Comparison of ENCODE assay signal across 19 cellular contexts in genomic region chr4:145069361-145069760, GRCh38. TPM values are rescaled to one million over a fixed set of nuclear protein-coding genes. Genes with fewer than 3 reads are reported as not detected.
DNase-seq lines count a peak whose midpoint lies in the region; ATAC-seq, FAIRE-seq and TF ChIP-seq lines count a peak whose summit lies in the region.
"Had no signal": no experiment of that assay in that cellular context is flagged by ENCODE, and none has a peak within 500 bp of the region (broad histone marks: within the 10 kb centered on the region; RNA-seq: fewer than 3 reads in every experiment).

No MANE protein-coding gene starts in this region.

- H3K9me1 ChIP-seq in keratinocyte (ENCODE audit: control insufficient read depth, extremely low read depth, insufficient read depth, low read length): no peaks in the 10 kb centered on the region

- H3K27ac ChIP-seq in keratinocyte (ENCODE audit: control insufficient read depth, insufficient read depth, low read length): no peak overlapping the region
- H3K27ac ChIP-seq: left ventricle myocardium inferior had no signal

- no peaks in the 10 kb centered on the region for H4K20me1 ChIP-seq in keratinocyte (ENCODE audit: control insufficient read depth, extremely low read depth, insufficient read depth, low read length)

- no peak overlapping the region for H3K4me3 Mint-ChIP-seq in T-helper 17 cell
- H3K4me3 Mint-ChIP-seq: activated T-cell treated with anti-CD3 and anti-CD28 coated beads, Interleukin-2, amount 50 U/mL, for 24 hours; CD8-positive, alpha-beta memory T cell had no signal

- no peaks in the 10 kb centered on the region for H3K36me3 ChIP-seq in bronchial epithelial cell (ENCODE audit: control insufficient read depth, insufficient read depth, low read length)
- H3K36me3 ChIP-seq in keratinocyte (ENCODE audit: control insufficient read depth in 2 of 2, extremely low read depth in 1 of 2, insufficient read depth in 2 of 2, low read length in 2 of 2): no peaks in the 10 kb centered on the region
- H3K36me3 ChIP-seq: left ventricle myocardium inferior had no signal

- no peaks in the 10 kb centered on the region for H3K27me3 Mint-ChIP-seq in T-helper 17 cell
- H3K27me3 Mint-ChIP-seq: activated T-cell treated with anti-CD3 and anti-CD28 coated beads, Interleukin-2, amount 50 U/mL, for 24 hours had no signal

- DNase-seq in AG20443 (ENCODE audit: low spot score): peak; percentile 30
- peak; percentile 66 for DNase-seq in LHCN-M2 (ENCODE audit: low read depth)
- peak; percentile 73 for DNase-seq in bronchial epithelial cell (ENCODE audit: low read depth)
- DNase-seq in keratinocyte (ENCODE audit: low read depth, low spot score): no peak
- DNase-seq in stimulated activated CD4-positive, alpha-beta T cell treated with anti-CD3 and anti-CD28 coated beads, Interleukin-2, amount 100 ng/mL, for 24 hours: no peak
- no peak for DNase-seq in activated CD4-positive, CD25-positive, alpha-beta regulatory T cell (lab: John Stamatoyannopoulos, UW)
- no peak for DNase-seq in T-helper 17 cell
- DNase-seq: activated CD4-positive, alpha-beta T cell treated with anti-CD3 and anti-CD28 coated beads, Interleukin-2, amount 50 U/mL, for 4 hours; activated naive CD4-positive, alpha-beta T cell treated with anti-CD3 and anti-CD28 coated beads, Interleukin-2, amount 50 U/mL, for 16 hours; activated T-cell treated with anti-CD3 and anti-CD28 coated beads, Interleukin-2, amount 50 U/mL, for 24 hours; CD8-positive, alpha-beta memory T cell; left ventricle myocardium inferior; NCI-H2107; occipital lobe; OCI-M1 had no signal

- peaks cover 5% of the 10 kb centered on the region for H3K79me2 ChIP-seq in keratinocyte (ENCODE audit: control insufficient read depth, insufficient read depth, low read length)

- H3K4me3 ChIP-seq in bronchial epithelial cell (ENCODE audit: low read depth, low read length): no peak overlapping the region
- no peak overlapping the region for H3K4me3 ChIP-seq in keratinocyte (ENCODE audit: control insufficient read depth in 2 of 3, extremely low read depth in 1 of 3, insufficient read depth in 2 of 3, low read depth in 1 of 3, low read length in 3 of 3)
- H3K4me3 ChIP-seq: left ventricle myocardium inferior had no signal

- no peak for TF ChIP-seq CTCF in bronchial epithelial cell (IDR thresholded peaks at IDR 0.05; ENCODE audit: insufficient read depth, low read length, severe bottlenecking)
- TF ChIP-seq CTCF in keratinocyte (optimal IDR thresholded peaks at IDR 0.05 in 1 of 3, IDR thresholded peaks at IDR 0.05 in 1 of 3, conservative IDR thresholded peaks at IDR 0.05 in 1 of 3; ENCODE audit: extremely low read depth in 1 of 3, insufficient read depth in 2 of 3, low read length in 3 of 3): no peak

- H3K4me2 ChIP-seq in keratinocyte (ENCODE audit: control insufficient read depth, extremely low read depth, insufficient read depth, low read depth, low read length): no peak overlapping the region

- no peaks in the 10 kb centered on the region for H3K36me3 Mint-ChIP-seq in T-helper 17 cell (ENCODE audit: low read depth)

- H3K9ac ChIP-seq in keratinocyte (ENCODE audit: control insufficient read depth, extremely low read depth, insufficient read depth, low read length): no peak overlapping the region

- no peak overlapping the region for H3K27ac Mint-ChIP-seq in T-helper 17 cell
- H3K27ac Mint-ChIP-seq: activated T-cell treated with anti-CD3 and anti-CD28 coated beads, Interleukin-2, amount 50 U/mL, for 24 hours had no signal

- FAIRE-seq in bronchial epithelial cell (lab: Jason Lieb, UNC) (no peak), keratinocyte (lab: Jason Lieb, UNC) (peak; percentile 69)
- FAIRE-seq: TTC549, urothelium cell line had no signal

- peaks cover 18% of the 10 kb centered on the region for H3K4me1 Mint-ChIP-seq in T-helper 17 cell

- ATAC-seq in T-helper 17 cell (no peak), GM21576 (IDR thresholded peaks at IDR 0.05; ENCODE audit: unreplicated experiment) (no peak)
- ATAC-seq: sciatic nerve had no signal

- H3K9me3 ChIP-seq in keratinocyte (ENCODE audit: control insufficient read depth, low read depth, low read length) (no peaks in the 10 kb centered on the region), T-helper 17 cell (ENCODE audit: control insufficient read depth, low read length, poor library complexity, severe bottlenecking) (no peaks in the 10 kb centered on the region)
- H3K9me3 ChIP-seq: left ventricle myocardium inferior had no signal

- H2AFZ ChIP-seq in keratinocyte (ENCODE audit: control insufficient read depth, low read length): no peak overlapping the region

- H3K27me3 ChIP-seq in bronchial epithelial cell (ENCODE audit: control insufficient read depth, insufficient read depth, low read length) (no peaks in the 10 kb centered on the region), keratinocyte (ENCODE audit: control insufficient read depth, extremely low read depth, insufficient read depth, low read length) (no peaks in the 10 kb centered on the region)

- peaks cover 6% of the 10 kb centered on the region for H3K4me1 ChIP-seq in keratinocyte (ENCODE audit: control insufficient read depth, extremely low read depth, insufficient read depth, low read length)

- dilution Hi-C loops in keratinocyte (cut with MboI; ENCODE audit: extremely low pct_ligation_motif_present, low sequenced_read_pairs): no loop called here

RNA-seq across cellular contexts. Expression of gene ANAPC10, which starts 28.6 kb away (rescaled TPM):
- total RNA-seq in LHCN-M2 (2014; rRNA removed): 26.2 and 41.6 TPM in 2 replicates
- polyA plus RNA-seq in LHCN-M2 (2012): 11.9 TPM
- total RNA-seq in bronchial epithelial cell: 27.1 and 27.4 TPM in 2 replicates
- polyA plus RNA-seq in keratinocyte: 22.1 to 34.3 TPM (median 29.5 TPM) in 3 replicates
- 26.3 TPM for polyA plus RNA-seq in keratinocyte (2011; ENCODE audit: low read depth)
- polyA plus RNA-seq in keratinocyte (2011; cell fraction: cytosol; rRNA removed): 21.6 and 40.7 TPM in 2 replicates
- 22.1 and 25.8 TPM in 2 replicates for polyA plus RNA-seq in keratinocyte (2011; cell fraction: nucleus; rRNA removed)
- polyA plus RNA-seq in keratinocyte (2012; ENCODE audit: low replicate concordance): 13.3 and 16.5 TPM in 2 replicates
- polyA minus RNA-seq in keratinocyte: 6.4 to 24.9 TPM (median 15.6 TPM) in 3 replicates
- 8.2 TPM for polyA minus RNA-seq in keratinocyte (2011; cell fraction: cytosol; rRNA and poly(A)+ RNA removed)
- 11.0 and 19.1 TPM in 2 replicates for polyA minus RNA-seq in keratinocyte (2011; cell fraction: nucleus; rRNA and poly(A)+ RNA removed)
- total RNA-seq in T-helper 17 cell: 10 to 100 TPM; 22.2 to 22.7 TPM

RNA-seq across cellular contexts. Expression of gene ABCE1, which starts 28.8 kb away (rescaled TPM):
- total RNA-seq in LHCN-M2 (2014; rRNA removed) (183 and 197 TPM in 2 replicates), bronchial epithelial cell (96.0 and 186 TPM in 2 replicates), T-helper 17 cell (10 to 100 TPM; 39.6 to 43.4 TPM)
- polyA plus RNA-seq in LHCN-M2 (2012): 37.9 TPM
- polyA plus RNA-seq in keratinocyte: 79.8 to 116 TPM (median 110 TPM) in 3 replicates
- 79.8 TPM for polyA plus RNA-seq in keratinocyte (2011; ENCODE audit: low read depth)
- 80.3 and 165 TPM in 2 replicates for polyA plus RNA-seq in keratinocyte (2011; cell fraction: cytosol; rRNA removed)
- polyA plus RNA-seq in keratinocyte (2011; cell fraction: nucleus; rRNA removed): 128 and 142 TPM in 2 replicates
- 68.5 and 95.6 TPM in 2 replicates for polyA plus RNA-seq in keratinocyte (2012; ENCODE audit: low replicate concordance)
- polyA minus RNA-seq in keratinocyte: 37.9 to 189 TPM (median 128 TPM) in 3 replicates
- polyA minus RNA-seq in keratinocyte (2011; cell fraction: cytosol; rRNA and poly(A)+ RNA removed): 55.2 TPM
- 54.6 and 99.1 TPM in 2 replicates for polyA minus RNA-seq in keratinocyte (2011; cell fraction: nucleus; rRNA and poly(A)+ RNA removed)

Comparison
In these comparisons a context has a peak if more than half of its experiments do, and no peak if none do; other contexts are left out.
1. DNase-seq: peak in AG20443 (single experiment), LHCN-M2 (single experiment) and bronchial epithelial cell (single experiment); none in keratinocyte (single experiment), stimulated activated CD4-positive, alpha-beta T cell treated with anti-CD3 and anti-CD28 coated beads, Interleukin-2, amount 100 ng/mL, for 24 hours (0 of 2), activated CD4-positive, CD25-positive, alpha-beta regulatory T cell (0 of 4) and T-helper 17 cell (0 of 3).